8 cellular contexts compared by ENCODE assay signal in the genomic region with DNA sequence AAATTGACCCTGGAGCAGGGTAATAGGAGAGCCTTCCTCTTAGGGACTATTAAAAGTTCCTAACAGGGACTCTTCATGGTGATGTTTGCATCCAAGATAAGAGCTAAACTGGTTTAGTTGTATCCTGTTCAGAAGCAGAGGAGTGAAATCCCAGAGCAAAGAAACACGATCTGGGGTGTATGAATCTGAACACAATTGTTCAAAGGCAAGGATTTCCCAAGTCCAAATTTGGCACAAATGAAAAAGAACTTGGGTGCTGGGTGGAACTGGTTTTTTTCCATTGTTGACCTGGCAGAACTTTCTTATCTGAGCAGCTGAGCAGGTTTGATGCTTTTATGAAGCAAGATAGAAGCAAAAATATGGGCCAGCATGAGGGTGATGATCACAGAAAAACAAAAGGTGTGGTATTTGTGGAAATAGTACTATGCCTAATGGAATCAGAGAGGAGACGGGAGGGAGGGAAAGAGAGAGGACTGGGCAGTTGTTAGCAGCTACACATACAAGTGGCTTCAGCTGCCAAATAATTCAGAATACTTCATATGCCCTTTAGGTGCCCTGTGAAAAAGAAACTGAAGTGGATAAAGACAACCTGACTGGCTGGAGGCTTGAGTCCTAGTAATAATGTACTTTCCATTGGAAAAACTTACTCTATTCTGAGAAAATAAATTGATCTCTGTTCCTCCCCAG. TPM values are rescaled to one million over a fixed set of nuclear protein-coding genes. Genes with fewer than 3 reads are reported as not detected.
DNase-seq lines count a peak whose midpoint lies in the region; ATAC-seq and TF ChIP-seq lines count a peak whose summit lies in the region.

No MANE protein-coding gene starts in this region.

- H3K9ac ChIP-seq in iPS-18a (ENCODE audit: low read length) (peak overlapping the region; percentile 19), subcutaneous abdominal adipose tissue (ENCODE audit: low read length in 5 of 5) (peak overlapping the region in 4 of 5 donors; percentile 19 to 49 (median 38))

- peaks cover 91% of the 10 kb centered on the region for H3K4me1 Mint-ChIP-seq in CD8-positive, alpha-beta T cell (ENCODE audit: low read depth)
- H3K4me1 Mint-ChIP-seq in activated T-helper 17 cell treated with anti-CD3 and anti-CD28 coated beads, Interleukin-2, amount 50 U/mL, for 72 hours = peaks cover 70% of the 10 kb centered on the region
- H3K4me1 Mint-ChIP-seq in CD14-positive monocyte = peaks cover 16% of the 10 kb centered on the region

- H3K9me3 ChIP-seq in CD8-positive, alpha-beta T cell (ENCODE audit: low read length) = no peaks in the 10 kb centered on the region
- no peaks in the 10 kb centered on the region for H3K9me3 ChIP-seq in iPS-18a (ENCODE audit: control insufficient read depth, low read depth, low read length)
- no peaks in the 10 kb centered on the region for H3K9me3 ChIP-seq in subcutaneous abdominal adipose tissue (ENCODE audit: control insufficient read depth in 5 of 5, low read length in 5 of 5)

- H3K9me3 Mint-ChIP-seq in CD8-positive, alpha-beta T cell = no peaks in the 10 kb centered on the region
- H3K9me3 Mint-ChIP-seq in activated T-helper 17 cell treated with anti-CD3 and anti-CD28 coated beads, Interleukin-2, amount 50 U/mL, for 72 hours = no peaks in the 10 kb centered on the region
- H3K9me3 Mint-ChIP-seq in CD14-positive monocyte = peaks cover 0 to 2% (median 0%) of the 10 kb centered on the region in 7 donors

- H3K27me3 ChIP-seq in CD8-positive, alpha-beta T cell (ENCODE audit: insufficient read depth, low read length) = no peaks in the 10 kb centered on the region
- peaks cover 9% of the 10 kb centered on the region for H3K27me3 ChIP-seq in iPS-18a (ENCODE audit: control insufficient read depth, insufficient read depth, low read length)
- no peaks in the 10 kb centered on the region for H3K27me3 ChIP-seq in subcutaneous abdominal adipose tissue (ENCODE audit: control insufficient read depth in 5 of 5, insufficient read depth in 4 of 5, low read length in 5 of 5)

- CTCF ChIA-PET in CD8-positive, alpha-beta T cell (lab: Charles Lee) = interaction anchor here (0.8 to 4.1 kb wide), 9 partner anchors 11 to 76 kb away, joined by 3 to 34 read pairs (median 6); no protein-coding TSS in a partner anchor

- no peaks in the 10 kb centered on the region for H3K36me3 ChIP-seq in CD8-positive, alpha-beta T cell (ENCODE audit: insufficient read depth, low read length)
- H3K36me3 ChIP-seq in iPS-18a (ENCODE audit: control insufficient read depth, low read depth, low read length) (no peaks in the 10 kb centered on the region), subcutaneous abdominal adipose tissue (ENCODE audit: control insufficient read depth in 5 of 5, insufficient read depth in 5 of 5, low read length in 5 of 5) (peaks cover 0 to 4% (median 0%) of the 10 kb centered on the region in 5 donors)

- peak overlapping the region; percentile 0 for H3K4me3 ChIP-seq in CD8-positive, alpha-beta T cell (ENCODE audit: low read depth, low read length)
- H3K4me3 ChIP-seq in iPS-18a (ENCODE audit: low read length) (no peak overlapping the region), subcutaneous abdominal adipose tissue (ENCODE audit: low read depth in 1 of 5, low read length in 5 of 5) (no peak overlapping the region)

- no peak overlapping the region for H3K27ac ChIP-seq in CD8-positive, alpha-beta T cell (ENCODE audit: low read depth, low read length)
- peak overlapping the region; percentile 19 for H3K27ac ChIP-seq in iPS-18a (ENCODE audit: low read length)
- H3K27ac ChIP-seq in subcutaneous abdominal adipose tissue (ENCODE audit: low read depth, low read length) = peak overlapping the region; percentile 83

- H3K27ac Mint-ChIP-seq in CD8-positive, alpha-beta T cell = peak overlapping the region; percentile 91
- peak overlapping the region; percentile 96 for H3K27ac Mint-ChIP-seq in activated T-helper 17 cell treated with anti-CD3 and anti-CD28 coated beads, Interleukin-2, amount 50 U/mL, for 72 hours
- no peak overlapping the region for H3K27ac Mint-ChIP-seq in CD14-positive monocyte

- H3K4me1 ChIP-seq in CD8-positive, alpha-beta T cell (ENCODE audit: insufficient read depth, low read length) = peaks cover 92% of the 10 kb centered on the region
- peaks cover 41% of the 10 kb centered on the region for H3K4me1 ChIP-seq in iPS-18a (ENCODE audit: control insufficient read depth, low read depth, low read length)
- H3K4me1 ChIP-seq in subcutaneous abdominal adipose tissue (ENCODE audit: control insufficient read depth in 5 of 5, insufficient read depth in 5 of 5, low read length in 5 of 5) = peaks cover 8 to 56% (median 19%) of the 10 kb centered on the region in 5 donors

- ATAC-seq in CD8-positive, alpha-beta T cell = no peak
- ATAC-seq in HG02678 (IDR thresholded peaks at IDR 0.05; ENCODE audit: unreplicated experiment) = peak; percentile 24
- ATAC-seq in activated T-helper 17 cell treated with anti-CD3 and anti-CD28 coated beads, Interleukin-2, amount 50 U/mL, for 72 hours (replicated peaks) = peak; percentile 51

- intact Hi-C loops in CD8-positive, alpha-beta T cell (cut with DNase I, micrococcal nuclease) = no loop called here
- intact Hi-C loops in CD14-positive monocyte (cut with micrococcal nuclease) = loop anchor here in 1 of 2 donors (5.0 kb wide), 1 partner anchor 33 kb away; no protein-coding TSS in a partner anchor

- no peak for DNase-seq in CD8-positive, alpha-beta T cell
- DNase-seq in islet precursor cell (no peak), NCI-H345 (lab: John Stamatoyannopoulos, UW) (no peak), CD14-positive monocyte (ENCODE audit: low spot score) (no peak)

- peak overlapping the region; percentile 72 for H3K4me3 Mint-ChIP-seq in CD8-positive, alpha-beta T cell
- H3K4me3 Mint-ChIP-seq in activated T-helper 17 cell treated with anti-CD3 and anti-CD28 coated beads, Interleukin-2, amount 50 U/mL, for 72 hours = peak overlapping the region; percentile 74
- H3K4me3 Mint-ChIP-seq in CD14-positive monocyte = no peak overlapping the region

- peaks cover 10% of the 10 kb centered on the region for H3K36me3 Mint-ChIP-seq in CD8-positive, alpha-beta T cell
- H3K36me3 Mint-ChIP-seq in activated T-helper 17 cell treated with anti-CD3 and anti-CD28 coated beads, Interleukin-2, amount 50 U/mL, for 72 hours (ENCODE audit: low read depth) = peaks cover 92% of the 10 kb centered on the region
- H3K36me3 Mint-ChIP-seq in CD14-positive monocyte = peaks cover 0 to 2% of the 10 kb centered on the region in 2 donors

- H3K27me3 Mint-ChIP-seq in CD8-positive, alpha-beta T cell (ENCODE audit: low read depth) = no peaks in the 10 kb centered on the region
- no peaks in the 10 kb centered on the region for H3K27me3 Mint-ChIP-seq in activated T-helper 17 cell treated with anti-CD3 and anti-CD28 coated beads, Interleukin-2, amount 50 U/mL, for 72 hours
- peaks cover 0 to 2% (median 1%) of the 10 kb centered on the region in 3 donors for H3K27me3 Mint-ChIP-seq in CD14-positive monocyte (ENCODE audit: low read depth in 3 of 3)

- POLR2A ChIA-PET in CD8-positive, alpha-beta T cell (lab: Charles Lee) = interaction anchor here (0.6 to 1.3 kb wide), 4 partner anchors 8 to 61 kb away, joined by 3 read pairs; partner anchors contain the start of gene NYAP1

- no peak for TF ChIP-seq CTCF in CD8-positive, alpha-beta T cell (IDR thresholded peaks at IDR 0.05)
- no peak for TF ChIP-seq CTCF in CD14-positive monocyte (IDR thresholded peaks at IDR 0.05)

RNA-seq across cellular contexts. Expression of gene AGFG2, which starts 6.1 kb away (rescaled TPM):
- total RNA-seq in CD8-positive, alpha-beta T cell = 1 to 10 TPM; 4.4 to 6.3 TPM
- total RNA-seq in activated T-helper 17 cell treated with anti-CD3 and anti-CD28 coated beads, Interleukin-2, amount 50 U/mL, for 72 hours = 10 to 100 TPM; 48.3 to 50.7 TPM
- 1 to 10 TPM; 1.3 to 1.8 TPM for polyA plus RNA-seq in CD14-positive monocyte

RNA-seq across cellular contexts. Expression of gene SAP25, which starts 28.6 kb away (rescaled TPM):
- 10 to 100 TPM; 30.2 to 30.5 TPM for total RNA-seq in CD8-positive, alpha-beta T cell
- total RNA-seq in activated T-helper 17 cell treated with anti-CD3 and anti-CD28 coated beads, Interleukin-2, amount 50 U/mL, for 72 hours = 10 to 100 TPM in 1 of 2 donors, 1 to 10 TPM in 1; 7.6 to 12.9 TPM
- not detected for polyA plus RNA-seq in CD14-positive monocyte

RNA-seq across cellular contexts. Expression of gene LRCH4, which starts 40.8 kb away (rescaled TPM):
- 100 to 1,000 TPM; 244 to 254 TPM for total RNA-seq in CD8-positive, alpha-beta T cell
- 10 to 100 TPM; 81.1 to 96.4 TPM for total RNA-seq in activated T-helper 17 cell treated with anti-CD3 and anti-CD28 coated beads, Interleukin-2, amount 50 U/mL, for 72 hours
- 100 to 1,000 TPM; 132 to 134 TPM for polyA plus RNA-seq in CD14-positive monocyte

RNA-seq across cellular contexts. Expression of gene FBXO24, which starts 41.0 kb away (rescaled TPM):
- under 1 TPM; 0.30 to 0.53 TPM for total RNA-seq in CD8-positive, alpha-beta T cell
- 1 to 10 TPM; 1.5 to 5.6 TPM for total RNA-seq in activated T-helper 17 cell treated with anti-CD3 and anti-CD28 coated beads, Interleukin-2, amount 50 U/mL, for 72 hours
- under 1 TPM; 0.42 to 0.69 TPM for polyA plus RNA-seq in CD14-positive monocyte

RNA-seq across cellular contexts. Expression of gene PCOLCE, which starts 57.1 kb away (rescaled TPM):
- 1 to 10 TPM; 7.9 to 8.0 TPM for total RNA-seq in CD8-positive, alpha-beta T cell
- 10 to 100 TPM; 10.7 to 22.2 TPM for total RNA-seq in activated T-helper 17 cell treated with anti-CD3 and anti-CD28 coated beads, Interleukin-2, amount 50 U/mL, for 72 hours
- polyA plus RNA-seq in CD14-positive monocyte = under 1 TPM; 0.18 to 0.58 TPM

Comparison
In these comparisons a context has a peak if more than half of its experiments do, and no peak if none do; other contexts are left out.
1. H3K27ac Mint-ChIP-seq: peak in CD8-positive, alpha-beta T cell (single experiment) and activated T-helper 17 cell treated with anti-CD3 and anti-CD28 coated beads, Interleukin-2, amount 50 U/mL, for 72 hours (single experiment); none in CD14-positive monocyte (0 of 7).
2. H3K4me3 Mint-ChIP-seq: peak in CD8-positive, alpha-beta T cell (single experiment) and activated T-helper 17 cell treated with anti-CD3 and anti-CD28 coated beads, Interleukin-2, amount 50 U/mL, for 72 hours (single experiment); none in CD14-positive monocyte (0 of 2).
3. RNA of gene AGFG2, which starts 6.1 kb away (total RNA-seq): 48.3 to 50.7 TPM in activated T-helper 17 cell treated with anti-CD3 and anti-CD28 coated beads, Interleukin-2, amount 50 U/mL, for 72 hours; 4.4 to 6.3 TPM in CD8-positive, alpha-beta T cell; every median in the first group is over 4 times any median in the second.